1 cellular context compared by ENCODE assay signal in the genomic region with DNA sequence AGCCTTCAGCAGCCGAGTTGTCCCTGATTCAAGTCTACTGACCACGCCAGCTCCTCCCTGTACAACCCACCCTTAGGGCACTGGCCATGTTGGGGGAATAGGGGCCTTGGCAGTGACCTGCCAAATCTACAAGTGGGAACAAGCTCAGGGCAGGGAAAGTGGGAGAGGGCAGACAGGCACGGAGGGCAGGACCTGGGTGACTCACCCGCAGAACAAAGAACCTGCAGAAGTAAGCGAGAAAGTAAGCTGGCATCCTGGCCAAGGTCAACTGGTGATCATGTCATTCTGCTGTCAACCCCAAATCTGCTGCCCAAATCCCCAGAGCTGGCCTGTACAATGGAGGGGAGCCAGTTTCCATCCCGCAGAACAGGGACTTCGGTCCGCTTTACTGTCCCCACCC.
TF ChIP-seq lines count a peak whose summit lies in the region.

No MANE protein-coding gene starts in this region.

TF ChIP-seq in HepG2, 621 proteins besides CTCF, POLR2A, EP300 and RAD21:
- TF ChIP-seq ELF4 (CRISPR knock-in tag; IDR thresholded peaks at IDR 0.05; ENCODE audit: borderline replicate concordance) = no peak
- TF ChIP-seq FOSL2 (CRISPR knock-in tag; IDR thresholded peaks at IDR 0.05) = peak; percentile 35; the same call in 1 of the 2 replicates
